1 cellular context compared by ENCODE assay signal in the genomic region with DNA sequence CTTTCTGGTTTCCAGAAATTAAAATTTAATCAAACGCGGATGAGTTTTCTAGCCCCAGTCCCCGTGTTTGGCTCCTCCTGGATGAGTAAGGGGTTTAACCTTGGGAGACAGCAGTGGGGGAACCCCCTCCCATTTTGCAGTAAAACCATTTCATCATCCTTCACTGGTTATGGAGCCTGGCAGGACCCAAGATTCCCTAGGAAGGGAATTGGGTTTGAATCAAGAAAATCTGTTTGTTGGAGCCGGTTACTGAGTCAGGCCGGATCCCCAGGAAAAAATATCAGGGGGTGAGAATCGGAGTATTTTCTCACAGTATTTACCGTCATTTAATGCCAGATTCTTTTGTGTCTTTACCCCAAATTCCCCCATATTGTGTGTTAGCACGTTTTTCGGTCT.
TF ChIP-seq lines count a peak whose summit lies in the region.

No MANE protein-coding gene starts in this region.

TF ChIP-seq in HCT116, 20 proteins besides CTCF, POLR2A, EP300 and RAD21 (continued from another document):
- TF ChIP-seq ZBTB33 (IDR thresholded peaks at IDR 0.05; ENCODE audit: extremely low read depth, insufficient replicate concordance, low read length) (no peak), ZFX (IDR thresholded peaks at IDR 0.05) (no peak)
